18 cellular contexts compared by ENCODE assay signal in the genomic region with DNA sequence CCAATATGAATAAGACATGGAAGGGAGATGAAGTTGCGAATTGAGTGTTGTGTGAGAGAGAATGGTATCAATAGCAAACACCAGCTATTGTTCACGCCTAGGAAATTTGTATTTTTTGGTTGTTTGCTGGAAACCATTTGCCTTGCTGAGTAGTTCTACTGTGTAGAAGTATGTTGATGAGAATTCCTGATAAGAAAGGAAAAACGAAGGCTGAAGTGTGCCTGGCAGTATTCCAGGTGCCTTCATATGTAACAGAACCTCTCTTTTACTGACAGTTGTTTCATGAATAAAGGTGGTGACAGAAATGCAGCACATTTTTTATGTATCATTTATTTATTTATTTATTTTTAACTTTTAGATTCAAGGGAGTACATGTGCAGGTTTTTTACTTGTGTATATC.
"Had no signal": no experiment of that assay in that cellular context is flagged by ENCODE, and none has a peak within 500 bp of the region (broad histone marks: within the 10 kb centered on the region; RNA-seq: fewer than 3 reads in every experiment).

No MANE protein-coding gene starts in this region.

- H3K27ac Mint-ChIP-seq: endodermal cell; naive thymus-derived CD4-positive, alpha-beta T cell; nephron progenitor cell; stimulated activated effector memory CD8-positive, alpha-beta T cell treated with anti-CD3 and anti-CD28 coated beads, Interleukin-12 subunit alpha, Interleukin-12 subunit beta, amount 100 ng/mL, for 72 hours had no signal

- H2AFZ ChIP-seq: hepatocyte, parathyroid adenoma had no signal

- H3K27ac ChIP-seq: colonic mucosa, hepatocyte, parathyroid adenoma, prostate gland, right lobe of liver, tibial nerve had no signal

- H3K4me2 ChIP-seq: hepatocyte had no signal

- DNase-seq: colonic mucosa; effector CD4-positive, alpha-beta T cell; endodermal cell; foreskin melanocyte; head of caudate nucleus; left colon; mesendoderm; naive thymus-derived CD4-positive, alpha-beta T cell; nephron progenitor cell; right lobe of liver; stimulated activated CD4-positive, alpha-beta T cell treated with anti-CD3 and anti-CD28 coated beads, Interleukin-4, amount 100 ng/mL, for 1 hour; stimulated activated CD8-positive, alpha-beta memory T cell treated with anti-CD3 and anti-CD28 coated beads, Interleukin-4, amount 100 ng/mL, for 48 hours; stimulated activated naive CD8-positive, alpha-beta T cell treated with anti-CD3 and anti-CD28 coated beads, Interleukin-15, Interleukin-2, amounts not matched to agents 100 U/mL and 50 U/mL, for 24 hours had no signal

- H3K79me2 ChIP-seq: hepatocyte, parathyroid adenoma had no signal

- H3K4me3 Mint-ChIP-seq: endodermal cell; naive thymus-derived CD4-positive, alpha-beta T cell; nephron progenitor cell; stimulated activated effector memory CD8-positive, alpha-beta T cell treated with anti-CD3 and anti-CD28 coated beads, Interleukin-12 subunit alpha, Interleukin-12 subunit beta, amount 100 ng/mL, for 72 hours had no signal

- H3K9me3 Mint-ChIP-seq: endodermal cell; stimulated activated effector memory CD8-positive, alpha-beta T cell treated with anti-CD3 and anti-CD28 coated beads, Interleukin-12 subunit alpha, Interleukin-12 subunit beta, amount 100 ng/mL, for 72 hours had no signal

- H3K4me1 ChIP-seq: colonic mucosa, parathyroid adenoma, prostate gland, right lobe of liver, tibial nerve had no signal

- H3K27me3 ChIP-seq: colonic mucosa, hepatocyte, right lobe of liver, tibial nerve had no signal

- H3K4me3 ChIP-seq: colonic mucosa, hepatocyte, prostate gland, right lobe of liver, tibial nerve had no signal

- H3K9ac ChIP-seq: parathyroid adenoma had no signal

- H3K9me3 ChIP-seq: colonic mucosa, prostate gland, right lobe of liver, tibial nerve had no signal

- H3K27me3 Mint-ChIP-seq: naive thymus-derived CD4-positive, alpha-beta T cell had no signal

- ATAC-seq: left colon; naive thymus-derived CD4-positive, alpha-beta T cell; right lobe of liver; stimulated activated effector memory CD8-positive, alpha-beta T cell treated with anti-CD3 and anti-CD28 coated beads, Interleukin-12 subunit alpha, Interleukin-12 subunit beta, amount 100 ng/mL, for 72 hours; stimulated activated naive CD8-positive, alpha-beta T cell treated with anti-CD3 and anti-CD28 coated beads, Interleukin-15, Interleukin-2, amounts not matched to agents 100 U/mL and 50 U/mL, for 24 hours had no signal

- H3K36me3 ChIP-seq: prostate gland had no signal

- H3K4me1 Mint-ChIP-seq: nephron progenitor cell; stimulated activated effector memory CD8-positive, alpha-beta T cell treated with anti-CD3 and anti-CD28 coated beads, Interleukin-12 subunit alpha, Interleukin-12 subunit beta, amount 100 ng/mL, for 72 hours had no signal
